Comparison of ENCODE assay signal across 11 cellular contexts in the genomic region with DNA sequence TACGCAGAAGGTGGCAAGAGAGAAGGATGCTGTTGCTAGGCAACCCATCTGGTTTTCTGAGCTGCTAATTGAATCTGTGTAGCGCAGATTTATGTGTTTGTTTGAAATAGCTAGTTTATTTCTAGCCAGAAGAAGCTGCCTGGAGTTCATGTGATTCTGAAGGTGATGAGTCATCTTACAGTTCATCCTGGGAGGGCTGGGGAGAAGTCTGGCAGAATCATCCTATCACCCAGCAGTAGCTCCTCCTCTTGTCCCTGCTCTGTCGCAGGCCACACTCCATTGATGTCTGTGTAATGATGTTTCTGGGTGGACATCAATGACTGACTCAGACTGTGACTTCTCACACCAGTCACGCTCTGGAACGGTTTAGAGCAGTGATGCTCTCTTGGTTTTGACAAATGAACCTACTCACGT. TPM values are rescaled to one million over a fixed set of nuclear protein-coding genes. Genes with fewer than 3 reads are reported as not detected.
A peak's percentile ranks its signal among the peaks of the same experiment; 100 is the strongest.
DNase-seq lines count a peak whose midpoint lies in the region; ATAC-seq, FAIRE-seq and TF ChIP-seq lines count a peak whose summit lies in the region.
"Had no signal": no experiment of that assay in that cellular context is flagged by ENCODE, and none has a peak within 500 bp of the region (broad histone marks: within the 10 kb centered on the region; RNA-seq: fewer than 3 reads in every experiment).

No MANE protein-coding gene starts in this region.

- ATAC-seq in right cardiac atrium (no peak), HG03432 (IDR thresholded peaks at IDR 0.05; ENCODE audit: unreplicated experiment) (no peak)

- no peak overlapping the region for H3K27ac ChIP-seq in right cardiac atrium (ENCODE audit: low read length)

- H3K4me1 Mint-ChIP-seq in osteocyte (ENCODE audit: unreplicated experiment): peaks cover 10% of the 10 kb centered on the region

- intact Hi-C loops in right cardiac atrium (cut with DNase I): loop anchor here in 1 of 4 donors (10.0 kb wide), 1 partner anchor 55 kb away; a partner anchor contains a TSS

- H3K27ac Mint-ChIP-seq in osteocyte (ENCODE audit: unreplicated experiment): no peak overlapping the region
- H3K27ac Mint-ChIP-seq: activated B cell treated with CpG ODN at 0.5 μM for 24 hours had no signal

- peaks cover 19% of the 10 kb centered on the region for H3K27me3 Mint-ChIP-seq in osteocyte (ENCODE audit: unreplicated experiment)

- H3K9me3 ChIP-seq in right cardiac atrium (ENCODE audit: control insufficient read depth, low read length): no peaks in the 10 kb centered on the region
- H3K9me3 ChIP-seq: HAP-1 had no signal

- H3K4me1 ChIP-seq in right cardiac atrium (ENCODE audit: control insufficient read depth, insufficient read depth, low read length): peaks cover 4% of the 10 kb centered on the region
- H3K4me1 ChIP-seq: HAP-1 had no signal

- no peak overlapping the region for H3K4me3 ChIP-seq in right cardiac atrium (ENCODE audit: low read length)
- H3K4me3 ChIP-seq: HAP-1 had no signal

- no peak overlapping the region for H3K4me3 Mint-ChIP-seq in osteocyte (ENCODE audit: unreplicated experiment)
- H3K4me3 Mint-ChIP-seq: activated B cell treated with CpG ODN at 0.5 μM for 24 hours had no signal

- DNase-seq in AG09319 (ENCODE audit: extremely low read depth, low read depth) (peak; percentile 7), HTR-8/SVneo (ENCODE audit: insufficient read length, low spot score) (peak; percentile 9), amygdala (lab: John Stamatoyannopoulos, UW) (peak in 37 of 56 donors; percentile 6 to 72 (median 39)), kidney glomerular epithelial cell (lab: John Stamatoyannopoulos, UW) (peak; percentile 54), D341Med (ENCODE audit: low spot score) (no peak), osteocyte (ENCODE audit: extremely low spot score, unreplicated experiment) (no peak), right cardiac atrium (no peak)
- DNase-seq: activated B cell treated with CpG ODN at 0.5 μM for 24 hours, NCI-H187 had no signal

- TF ChIP-seq CTCF in AG09319 (IDR thresholded peaks at IDR 0.05; ENCODE audit: low read depth, low read length): no peak
- no peak for TF ChIP-seq CTCF in osteocyte (IDR thresholded peaks at IDR 0.05)

- FAIRE-seq in HTR-8/SVneo (lab: Jason Lieb, UNC): no peak

- no peaks in the 10 kb centered on the region for H3K9me3 Mint-ChIP-seq in osteocyte (ENCODE audit: unreplicated experiment)
- H3K9me3 Mint-ChIP-seq: activated B cell treated with CpG ODN at 0.5 μM for 24 hours had no signal

- no peaks in the 10 kb centered on the region for H3K27me3 ChIP-seq in right cardiac atrium (ENCODE audit: control insufficient read depth, insufficient read depth)

- 46% methylated on average over 6 of the region's 6 CpGs for WGBS in right cardiac atrium

- H3K36me3 Mint-ChIP-seq in osteocyte (ENCODE audit: unreplicated experiment): no peaks in the 10 kb centered on the region

RNA-seq across cellular contexts. Expression of a gene that starts 4.8 kb away (rescaled TPM):
- total RNA-seq in osteocyte (84.7 and 86.9 TPM in 2 replicates), right cardiac atrium (10 to 100 TPM; 45.3 to 52.9 (median 49.3) TPM)
- 38.0 TPM for polyA plus RNA-seq in right cardiac atrium

RNA-seq across cellular contexts. Expression of a gene that starts 5.6 kb away (rescaled TPM):
- total RNA-seq in osteocyte: not detected in 2 replicates
- total RNA-seq in right cardiac atrium: not detected
- not detected for polyA plus RNA-seq in right cardiac atrium
- total RNA-seq: activated B cell treated with CpG ODN at 0.5 μM for 24 hours had no signal

RNA-seq across cellular contexts. Expression of a gene that starts 57.8 kb away (rescaled TPM):
- total RNA-seq in osteocyte (76.2 and 78.2 TPM in 2 replicates), right cardiac atrium (10 to 100 TPM; 47.3 to 50.2 (median 48.4) TPM)
- polyA plus RNA-seq in right cardiac atrium: 35.2 TPM

Comparison
In these comparisons a context has a peak if more than half of its experiments do, and no peak if none do; other contexts are left out.
1. DNase-seq: peak in AG09319 (single experiment), HTR-8/SVneo (single experiment), amygdala (37 of 56) and kidney glomerular epithelial cell (single experiment); none in D341Med (single experiment), osteocyte (single experiment) and right cardiac atrium (0 of 3).